26 cellular contexts compared by ENCODE assay signal in the genomic region with DNA sequence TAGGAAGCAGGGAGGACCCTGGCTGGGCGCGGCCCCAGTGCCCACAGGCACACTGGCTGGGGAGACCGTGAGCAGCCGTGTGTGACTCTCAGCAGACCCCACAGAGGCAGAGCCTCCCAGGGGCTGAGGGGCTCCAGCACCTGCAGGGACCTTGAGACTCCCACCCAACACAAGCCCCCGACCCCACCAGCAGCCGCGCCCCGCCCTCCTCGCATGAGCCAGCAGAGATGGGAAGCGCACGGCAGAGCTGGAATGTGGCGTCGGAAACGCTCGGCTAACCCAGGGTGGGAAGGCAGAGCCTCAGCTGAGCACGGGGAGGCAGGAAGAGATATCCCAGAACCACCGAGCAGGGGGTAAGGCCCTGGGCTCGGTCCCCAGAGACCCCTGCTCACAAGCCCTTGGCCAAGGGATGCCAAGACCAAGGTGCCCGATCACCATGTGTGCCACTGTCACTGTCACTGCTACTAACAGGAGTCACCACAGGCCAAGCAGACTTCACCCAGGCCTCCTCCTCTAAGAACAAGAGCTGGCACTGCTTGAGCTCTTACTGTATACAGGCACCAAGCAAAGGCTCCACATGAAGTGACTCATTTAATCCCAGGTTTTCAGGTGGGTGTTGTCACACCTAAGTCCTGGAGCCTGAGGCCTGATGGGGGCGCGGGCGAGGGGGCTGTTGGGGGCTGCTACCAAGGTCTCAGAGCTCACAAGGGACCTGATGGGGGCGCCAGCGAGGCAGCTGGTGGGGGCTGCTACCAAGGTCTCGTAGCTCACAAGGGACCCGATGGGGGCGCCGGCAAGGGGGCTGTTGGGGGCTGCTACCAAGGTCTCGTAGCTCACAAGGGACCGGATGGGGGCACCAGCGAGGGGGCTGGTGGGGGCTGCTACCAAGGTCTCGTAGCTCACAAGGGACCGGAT. TPM values are rescaled to one million over a fixed set of nuclear protein-coding genes. Genes with fewer than 3 reads are reported as not detected.
DNase-seq lines count a peak whose midpoint lies in the region; ATAC-seq and TF ChIP-seq lines count a peak whose summit lies in the region.
"Had no signal": no experiment of that assay in that cellular context is flagged by ENCODE, and none has a peak within 500 bp of the region (broad histone marks: within the 10 kb centered on the region; RNA-seq: fewer than 3 reads in every experiment).

No MANE protein-coding gene starts in this region.

- POLR2A ChIA-PET in activated CD4-positive, alpha-beta T cell treated with anti-CD3 and anti-CD28 coated beads for 36 hours (lab: Charles Lee) = no interaction called here

- H3K4me2 ChIP-seq in DOHH2 (ENCODE audit: low read length) (no peak overlapping the region), Loucy (ENCODE audit: low read depth, low read length, poor library complexity, severe bottlenecking) (no peak overlapping the region)

- DNase-seq in endodermal cell (peak; percentile 79), neural crest cell (ENCODE audit: low read depth, low spot score) (no peak), DMS79 treated with DMSO at 0.1 percent for 48 hours (lab: John Stamatoyannopoulos, UW) (no peak), NCI-H1092 treated with DMSO at 0.1 percent for 48 hours (lab: John Stamatoyannopoulos, UW) (no peak)
- no peak for DNase-seq in activated naive CD4-positive, alpha-beta T cell treated with anti-CD3 and anti-CD28 coated beads, Interleukin-2, amount 10 ng/mL, durations not matched to agents 7 days and 5 days
- DNase-seq in activated CD4-positive, alpha-beta T cell treated with anti-CD3 and anti-CD28 coated beads for 36 hours = no peak
- DNase-seq: activated CD4-positive, alpha-beta T cell treated with anti-CD3 and anti-CD28 coated beads for 1 hour; activated effector memory CD4-positive, alpha-beta T cell treated with Interleukin-2 at 50 U/mL for 16 hours; activated naive CD8-positive, alpha-beta T cell treated with anti-CD3 and anti-CD28 coated beads for 36 hours; Caco-2; EL; GM23248; MM.1S; mucosa of descending colon; NCI-H1436; NCI-H748 treated with DMSO at 0.1 percent for 48 hours; pancreas had no signal

- H3K27ac ChIP-seq in DOHH2 (ENCODE audit: low read depth, low read length) (no peak overlapping the region), endodermal cell (ENCODE audit: low read depth, low read length) (peak overlapping the region; percentile 70)
- H3K27ac ChIP-seq: ascending aorta, C4-2B, GM23248, pancreas, right atrium auricular region, RWPE1, SK-N-MC had no signal

- WGBS in endodermal cell (ENCODE audit: insufficient coverage in 1 of 2, insufficient read length in 1 of 2), 2 experiments = 92 to 95% methylated on average over 18 to 33 of the region's 33 CpGs

- H3K4me3 Mint-ChIP-seq in endodermal cell (no peak overlapping the region), neural crest cell (peak overlapping the region; percentile 47)
- no peak overlapping the region for H3K4me3 Mint-ChIP-seq in activated naive CD4-positive, alpha-beta T cell treated with anti-CD3 and anti-CD28 coated beads, Interleukin-2, amount 10 ng/mL, durations not matched to agents 7 days and 5 days
- H3K4me3 Mint-ChIP-seq in activated CD4-positive, alpha-beta T cell treated with anti-CD3 and anti-CD28 coated beads for 36 hours = no peak overlapping the region
- H3K4me3 Mint-ChIP-seq: activated naive CD8-positive, alpha-beta T cell treated with anti-CD3 and anti-CD28 coated beads for 36 hours; nephron had no signal

- H4K20me1 ChIP-seq in DOHH2 (ENCODE audit: control insufficient read depth, insufficient read depth, low read depth, low read length) (no peaks in the 10 kb centered on the region), Loucy (ENCODE audit: insufficient read depth, low read length, poor library complexity, severe bottlenecking) (no peaks in the 10 kb centered on the region)

- ATAC-seq in activated CD4-positive, alpha-beta T cell treated with anti-CD3 and anti-CD28 coated beads for 36 hours = no peak
- ATAC-seq: mucosa of descending colon, pancreas had no signal

- H3K36me3 ChIP-seq in DOHH2 (ENCODE audit: control insufficient read depth, low read length) = no peaks in the 10 kb centered on the region
- H3K36me3 ChIP-seq in Loucy (ENCODE audit: insufficient read depth, low read length) = no peaks in the 10 kb centered on the region
- H3K36me3 ChIP-seq in endodermal cell (ENCODE audit: control insufficient read depth, insufficient read depth, low read length) = no peaks in the 10 kb centered on the region
- H3K36me3 ChIP-seq: ascending aorta, pancreas, right atrium auricular region had no signal

- H3F3A ChIP-seq in DOHH2 (ENCODE audit: control insufficient read depth, insufficient read depth) = no peaks in the 10 kb centered on the region
- H3F3A ChIP-seq in Loucy (ENCODE audit: low read depth) = no peaks in the 10 kb centered on the region

- H3K9me2 ChIP-seq in DOHH2 (replicated peaks; ENCODE audit: control insufficient read depth, low read length) (no peaks in the 10 kb centered on the region), Loucy (replicated peaks; ENCODE audit: low read depth, low read length) (no peaks in the 10 kb centered on the region)

- H3K9me3 ChIP-seq in DOHH2 (ENCODE audit: control insufficient read depth, insufficient read depth, low read length) (peaks cover under 1% of the 10 kb centered on the region; the same call in 1 of the 2 replicates), Loucy (ENCODE audit: insufficient read depth, low read depth, low read length) (no peaks in the 10 kb centered on the region), endodermal cell (ENCODE audit: control insufficient read depth, low read length) (no peaks in the 10 kb centered on the region)
- H3K9me3 ChIP-seq: ascending aorta, Caco-2, mucosa of descending colon, pancreas, right atrium auricular region had no signal

- H3K36me3 Mint-ChIP-seq in endodermal cell (ENCODE audit: low read depth) = no peaks in the 10 kb centered on the region
- no peaks in the 10 kb centered on the region for H3K36me3 Mint-ChIP-seq in neural crest cell (ENCODE audit: low read depth)
- H3K36me3 Mint-ChIP-seq in activated naive CD4-positive, alpha-beta T cell treated with anti-CD3 and anti-CD28 coated beads, Interleukin-2, amount 10 ng/mL, durations not matched to agents 7 days and 5 days = no peaks in the 10 kb centered on the region
- H3K36me3 Mint-ChIP-seq in activated CD4-positive, alpha-beta T cell treated with anti-CD3 and anti-CD28 coated beads for 36 hours (ENCODE audit: low read depth) = no peaks in the 10 kb centered on the region
- H3K36me3 Mint-ChIP-seq: activated naive CD8-positive, alpha-beta T cell treated with anti-CD3 and anti-CD28 coated beads for 36 hours had no signal

- H3K27me3 ChIP-seq in DOHH2 (ENCODE audit: control insufficient read depth, low read length) = no peaks in the 10 kb centered on the region
- no peaks in the 10 kb centered on the region for H3K27me3 ChIP-seq in Loucy (ENCODE audit: insufficient read depth, low read length, poor library complexity, severe bottlenecking)
- no peaks in the 10 kb centered on the region for H3K27me3 ChIP-seq in endodermal cell (ENCODE audit: control insufficient read depth, insufficient read depth, low read length, poor library complexity, severe bottlenecking)
- H3K27me3 ChIP-seq: ascending aorta, pancreas, right atrium auricular region had no signal

- intact Hi-C loops in activated CD4-positive, alpha-beta T cell treated with anti-CD3 and anti-CD28 coated beads for 36 hours (cut with DNase I, micrococcal nuclease) = no loop called here

- H2AFZ ChIP-seq in Loucy (ENCODE audit: low read length) = no peak overlapping the region
- H2AFZ ChIP-seq: GM23248 had no signal

- no peak overlapping the region for H3K9ac ChIP-seq in Loucy (ENCODE audit: low read depth, low read length, poor library complexity, severe bottlenecking)
- H3K9ac ChIP-seq in endodermal cell (ENCODE audit: extremely low read depth, low read length, poor library complexity, severe bottlenecking) = no peak overlapping the region
- H3K9ac ChIP-seq: GM23248 had no signal

- H3K27ac Mint-ChIP-seq in endodermal cell = peak overlapping the region; percentile 79
- H3K27ac Mint-ChIP-seq in neural crest cell (ENCODE audit: unreplicated experiment) = no peak overlapping the region
- no peak overlapping the region for H3K27ac Mint-ChIP-seq in activated naive CD4-positive, alpha-beta T cell treated with anti-CD3 and anti-CD28 coated beads, Interleukin-2, amount 10 ng/mL, durations not matched to agents 7 days and 5 days
- no peak overlapping the region for H3K27ac Mint-ChIP-seq in activated CD4-positive, alpha-beta T cell treated with anti-CD3 and anti-CD28 coated beads for 36 hours
- H3K27ac Mint-ChIP-seq: activated naive CD8-positive, alpha-beta T cell treated with anti-CD3 and anti-CD28 coated beads for 36 hours had no signal

- H3K79me2 ChIP-seq in DOHH2 (ENCODE audit: control insufficient read depth, low read length) (no peaks in the 10 kb centered on the region), Loucy (ENCODE audit: insufficient read depth, low read length) (no peaks in the 10 kb centered on the region)

- CTCF ChIA-PET in activated naive CD4-positive, alpha-beta T cell treated with anti-CD3 and anti-CD28 coated beads, Interleukin-2, amount 10 ng/mL, durations not matched to agents 7 days and 5 days (lab: Charles Lee) = interaction anchor here (0.7 kb wide), 1 partner anchor 325 kb away, joined by 3 read pairs; no protein-coding TSS in a partner anchor
- CTCF ChIA-PET in activated CD4-positive, alpha-beta T cell treated with anti-CD3 and anti-CD28 coated beads for 36 hours (lab: Charles Lee) = interaction anchor here (0.7 kb wide), 1 partner anchor 17 kb away, joined by 3 read pairs; no protein-coding TSS in a partner anchor

- TF ChIP-seq CTCF in DOHH2 (IDR thresholded peaks at IDR 0.05; ENCODE audit: low read depth, low read length, poor library complexity, severe bottlenecking) (peak; percentile 54), Loucy (conservative IDR thresholded peaks at IDR 0.05; ENCODE audit: low read length) (peak; percentile 37; the same call in 1 of the 2 replicates), endodermal cell (conservative IDR thresholded peaks at IDR 0.05) (peak; percentile 56), neural crest cell (conservative IDR thresholded peaks at IDR 0.05) (no peak)

- peaks cover 6% of the 10 kb centered on the region for H3K4me1 Mint-ChIP-seq in endodermal cell
- H3K4me1 Mint-ChIP-seq in neural crest cell = peaks cover 28% of the 10 kb centered on the region
- no peaks in the 10 kb centered on the region for H3K4me1 Mint-ChIP-seq in activated naive CD4-positive, alpha-beta T cell treated with anti-CD3 and anti-CD28 coated beads, Interleukin-2, amount 10 ng/mL, durations not matched to agents 7 days and 5 days
- no peaks in the 10 kb centered on the region for H3K4me1 Mint-ChIP-seq in activated CD4-positive, alpha-beta T cell treated with anti-CD3 and anti-CD28 coated beads for 36 hours

- H3K4me1 ChIP-seq in DOHH2 (ENCODE audit: control insufficient read depth, low read length) (peaks cover 13% of the 10 kb centered on the region), Loucy (ENCODE audit: insufficient read depth, low read length, poor library complexity, severe bottlenecking) (peaks cover 6% of the 10 kb centered on the region), endodermal cell (ENCODE audit: control insufficient read depth, insufficient read depth, low read length) (no peaks in the 10 kb centered on the region)
- H3K4me1 ChIP-seq: ascending aorta, pancreas had no signal

- no peak overlapping the region for H3K4me3 ChIP-seq in DOHH2 (ENCODE audit: low read length)
- H3K4me3 ChIP-seq in Loucy (ENCODE audit: low read length, poor library complexity, severe bottlenecking) = no peak overlapping the region
- H3K4me3 ChIP-seq in endodermal cell (ENCODE audit: low read length) = no peak overlapping the region
- H3K4me3 ChIP-seq: ascending aorta, GM23248, lung, mucosa of descending colon, pancreas, right atrium auricular region, SK-N-MC had no signal

- H3K9me3 Mint-ChIP-seq in endodermal cell (no peaks in the 10 kb centered on the region), neural crest cell (no peaks in the 10 kb centered on the region)
- no peaks in the 10 kb centered on the region for H3K9me3 Mint-ChIP-seq in activated naive CD4-positive, alpha-beta T cell treated with anti-CD3 and anti-CD28 coated beads, Interleukin-2, amount 10 ng/mL, durations not matched to agents 7 days and 5 days
- H3K9me3 Mint-ChIP-seq in activated CD4-positive, alpha-beta T cell treated with anti-CD3 and anti-CD28 coated beads for 36 hours (ENCODE audit: low read depth) = no peaks in the 10 kb centered on the region
- H3K9me3 Mint-ChIP-seq: activated naive CD8-positive, alpha-beta T cell treated with anti-CD3 and anti-CD28 coated beads for 36 hours; nephron had no signal

- no peaks in the 10 kb centered on the region for H3K27me3 Mint-ChIP-seq in endodermal cell (ENCODE audit: insufficient read depth)
- H3K27me3 Mint-ChIP-seq in neural crest cell (ENCODE audit: low read depth) = no peaks in the 10 kb centered on the region
- H3K27me3 Mint-ChIP-seq in activated naive CD4-positive, alpha-beta T cell treated with anti-CD3 and anti-CD28 coated beads, Interleukin-2, amount 10 ng/mL, durations not matched to agents 7 days and 5 days = no peaks in the 10 kb centered on the region
- H3K27me3 Mint-ChIP-seq in activated CD4-positive, alpha-beta T cell treated with anti-CD3 and anti-CD28 coated beads for 36 hours = no peaks in the 10 kb centered on the region
- H3K27me3 Mint-ChIP-seq: activated naive CD8-positive, alpha-beta T cell treated with anti-CD3 and anti-CD28 coated beads for 36 hours had no signal

RNA-seq across cellular contexts. Expression of gene MEGF6, which starts 20.1 kb away (rescaled TPM):
- total RNA-seq in endodermal cell (100 to 1,000 TPM in 1 of 2 donors, 10 to 100 TPM in 1; 83.0 to 103 TPM), neural crest cell (36.7 and 38.8 TPM in 2 replicates)
- 28.4 TPM for polyA plus RNA-seq in endodermal cell (2013, experiment 1 of 2)
- 20.2 TPM for polyA plus RNA-seq in endodermal cell (2013, experiment 2 of 2)
- 1 to 10 TPM; 2.6 to 4.5 TPM for total RNA-seq in activated CD4-positive, alpha-beta T cell treated with anti-CD3 and anti-CD28 coated beads for 36 hours

RNA-seq across cellular contexts. Expression of gene TPRG1L, which starts 33.6 kb away (rescaled TPM):
- 10 to 100 TPM; 50.4 to 56.4 TPM for total RNA-seq in endodermal cell
- polyA plus RNA-seq in endodermal cell (2013, experiment 1 of 2) = 30.8 TPM
- polyA plus RNA-seq in endodermal cell (2013, experiment 2 of 2) = 32.3 TPM
- total RNA-seq in neural crest cell = 14.5 and 14.9 TPM in 2 replicates
- 1 to 10 TPM; 6.7 to 7.2 TPM for total RNA-seq in activated CD4-positive, alpha-beta T cell treated with anti-CD3 and anti-CD28 coated beads for 36 hours

RNA-seq across cellular contexts. Expression of gene WRAP73, which starts 58.7 kb away (rescaled TPM):
- total RNA-seq in endodermal cell (10 to 100 TPM; 29.8 to 32.5 TPM), neural crest cell (26.0 and 28.9 TPM in 2 replicates)
- polyA plus RNA-seq in endodermal cell (2013, experiment 1 of 2) = 31.6 TPM
- 27.3 TPM for polyA plus RNA-seq in endodermal cell (2013, experiment 2 of 2)
- total RNA-seq in activated CD4-positive, alpha-beta T cell treated with anti-CD3 and anti-CD28 coated beads for 36 hours = 10 to 100 TPM; 26.3 to 28.9 TPM
